In genomic region chr22:26512149-26512793, GRCh38 we compare ENCODE assay signal across 1 cellular context.
TF ChIP-seq lines count a peak whose summit lies in the region.

Gene TFIP11 (minus strand): TSS chr22:26512473. CDS start chr22:26510272, 2,201 bp downstream.

TF ChIP-seq in WTC11, 78 proteins besides CTCF, POLR2A, EP300 and RAD21 (continued from another document and continues in another):
- TF ChIP-seq, protein P1, sequence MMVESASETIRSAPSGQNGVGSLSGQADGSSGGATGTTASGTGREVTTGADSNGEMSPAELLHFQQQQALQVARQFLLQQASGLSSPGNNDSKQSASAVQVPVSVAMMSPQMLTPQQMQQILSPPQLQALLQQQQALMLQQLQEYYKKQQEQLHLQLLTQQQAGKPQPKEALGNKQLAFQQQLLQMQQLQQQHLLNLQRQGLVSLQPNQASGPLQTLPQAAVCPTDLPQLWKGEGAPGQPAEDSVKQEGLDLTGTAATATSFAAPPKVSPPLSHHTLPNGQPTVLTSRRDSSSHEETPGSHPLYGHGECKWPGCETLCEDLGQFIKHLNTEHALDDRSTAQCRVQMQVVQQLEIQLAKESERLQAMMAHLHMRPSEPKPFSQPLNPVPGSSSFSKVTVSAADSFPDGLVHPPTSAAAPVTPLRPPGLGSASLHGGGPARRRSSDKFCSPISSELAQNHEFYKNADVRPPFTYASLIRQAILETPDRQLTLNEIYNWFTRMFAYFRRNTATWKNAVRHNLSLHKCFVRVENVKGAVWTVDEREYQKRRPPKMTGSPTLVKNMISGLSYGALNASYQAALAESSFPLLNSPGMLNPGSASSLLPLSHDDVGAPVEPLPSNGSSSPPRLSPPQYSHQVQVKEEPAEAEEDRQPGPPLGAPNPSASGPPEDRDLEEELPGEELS (CRISPR knock-in tag; IDR thresholded peaks at IDR 0.05): 0 out of 2 replicates have a peak, but pooled peaks have one; percentile 34
- TF ChIP-seq, protein P2, sequence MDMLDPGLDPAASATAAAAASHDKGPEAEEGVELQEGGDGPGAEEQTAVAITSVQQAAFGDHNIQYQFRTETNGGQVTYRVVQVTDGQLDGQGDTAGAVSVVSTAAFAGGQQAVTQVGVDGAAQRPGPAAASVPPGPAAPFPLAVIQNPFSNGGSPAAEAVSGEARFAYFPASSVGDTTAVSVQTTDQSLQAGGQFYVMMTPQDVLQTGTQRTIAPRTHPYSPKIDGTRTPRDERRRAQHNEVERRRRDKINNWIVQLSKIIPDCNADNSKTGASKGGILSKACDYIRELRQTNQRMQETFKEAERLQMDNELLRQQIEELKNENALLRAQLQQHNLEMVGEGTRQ (CRISPR knock-in tag; IDR thresholded peaks at IDR 0.05): peak; percentile 52; the same call in 1 of the 2 replicates
- TF ChIP-seq FOXK1 (CRISPR knock-in tag; IDR thresholded peaks at IDR 0.05) (peak; percentile 98), ZNF416 (CRISPR knock-in tag; IDR thresholded peaks at IDR 0.05) (no peak), PRDM15 (CRISPR knock-in tag; IDR thresholded peaks at IDR 0.05) (no peak), ZNF317 (CRISPR knock-in tag; IDR thresholded peaks at IDR 0.05; ENCODE audit: borderline replicate concordance, low read depth) (no peak), HMGA2 (CRISPR knock-in tag; IDR thresholded peaks at IDR 0.05) (no peak), ZNF396 (CRISPR knock-in tag; IDR thresholded peaks at IDR 0.05; ENCODE audit: borderline replicate concordance) (no peak), NFATC4 (CRISPR knock-in tag; IDR thresholded peaks at IDR 0.05) (no peak), ZNF232 (CRISPR knock-in tag; IDR thresholded peaks at IDR 0.05) (no peak; the same call in 1 of the 2 replicates), SP1 (CRISPR knock-in tag; conservative IDR thresholded peaks at IDR 0.05) (peak; percentile 76), MXD4 (CRISPR knock-in tag; IDR thresholded peaks at IDR 0.05; ENCODE audit: borderline replicate concordance) (no peak), ZNF263 (CRISPR knock-in tag; IDR thresholded peaks at IDR 0.05; ENCODE audit: low read depth) (no peak), ATF1 (CRISPR knock-in tag; IDR thresholded peaks at IDR 0.05) (peak; percentile 53; the same call in 1 of the 2 replicates), ESRRA (CRISPR knock-in tag; IDR thresholded peaks at IDR 0.05; ENCODE audit: borderline replicate concordance) (no peak), CBFB (CRISPR knock-in tag; IDR thresholded peaks at IDR 0.05; ENCODE audit: low read depth) (peak; percentile 84; the same call in 1 of the 2 replicates), SOX15 (CRISPR knock-in tag; IDR thresholded peaks at IDR 0.05) (no peak), RORB (CRISPR knock-in tag; IDR thresholded peaks at IDR 0.05) (no peak), ERG (CRISPR knock-in tag; IDR thresholded peaks at IDR 0.05) (no peak), GABPB1 (CRISPR knock-in tag; IDR thresholded peaks at IDR 0.05) (peak; percentile 91), MLX (CRISPR knock-in tag; IDR thresholded peaks at IDR 0.05) (no peak), GRHL2 (CRISPR knock-in tag; IDR thresholded peaks at IDR 0.05; ENCODE audit: insufficient replicate concordance, severe bottlenecking) (no peak), ZNF281 (CRISPR knock-in tag; IDR thresholded peaks at IDR 0.05) (no peak), ZBTB21 (CRISPR knock-in tag; IDR thresholded peaks at IDR 0.05; ENCODE audit: borderline replicate concordance) (0 out of 2 replicates have a peak, but pooled peaks have one; percentile 34), PRRX2 (CRISPR knock-in tag; IDR thresholded peaks at IDR 0.05) (no peak), SMAD3 (CRISPR knock-in tag; IDR thresholded peaks at IDR 0.05; ENCODE audit: borderline replicate concordance) (no peak), MYBL2 (CRISPR knock-in tag; IDR thresholded peaks at IDR 0.05) (no peak), RELA (CRISPR knock-in tag; IDR thresholded peaks at IDR 0.05; ENCODE audit: borderline replicate concordance) (no peak), IRF2 (CRISPR knock-in tag; IDR thresholded peaks at IDR 0.05; ENCODE audit: borderline replicate concordance, low read depth) (no peak)
- TF ChIP-seq, protein P3, sequence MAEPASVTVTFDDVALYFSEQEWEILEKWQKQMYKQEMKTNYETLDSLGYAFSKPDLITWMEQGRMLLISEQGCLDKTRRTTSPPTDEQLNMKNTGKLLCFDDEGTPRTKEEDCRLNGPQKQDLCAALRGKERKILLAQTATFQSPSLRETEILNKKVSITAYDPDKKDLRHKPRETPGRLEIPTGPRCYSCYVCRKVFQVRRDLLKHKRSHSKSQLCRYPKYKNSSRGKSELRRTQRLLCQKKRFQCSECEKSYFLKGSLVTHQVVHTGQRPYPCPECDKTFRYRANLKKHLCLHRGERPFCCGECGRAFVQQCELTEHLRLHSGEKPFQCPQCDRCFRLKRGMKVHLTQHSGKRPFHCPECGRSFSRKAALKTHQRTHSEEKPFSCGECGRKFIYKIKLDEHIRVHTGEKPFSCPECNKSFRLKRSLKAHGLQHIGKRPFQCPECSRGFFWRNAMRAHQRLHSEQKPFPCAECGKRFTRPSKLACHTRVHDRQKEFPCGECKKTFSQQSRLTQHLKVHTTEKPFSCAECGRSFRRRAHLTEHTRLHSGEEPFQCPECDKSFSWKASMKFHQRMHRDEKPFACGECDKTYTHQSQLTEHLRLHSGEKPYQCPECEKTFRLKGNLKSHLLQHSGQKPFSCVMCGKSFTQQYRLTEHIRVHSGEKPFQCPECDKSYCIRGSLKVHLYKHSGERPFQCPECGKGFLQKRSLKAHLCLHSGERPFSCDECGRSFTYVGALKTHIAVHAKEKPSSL (CRISPR knock-in tag; conservative IDR thresholded peaks at IDR 0.05): no peak
- TF ChIP-seq, protein P4, sequence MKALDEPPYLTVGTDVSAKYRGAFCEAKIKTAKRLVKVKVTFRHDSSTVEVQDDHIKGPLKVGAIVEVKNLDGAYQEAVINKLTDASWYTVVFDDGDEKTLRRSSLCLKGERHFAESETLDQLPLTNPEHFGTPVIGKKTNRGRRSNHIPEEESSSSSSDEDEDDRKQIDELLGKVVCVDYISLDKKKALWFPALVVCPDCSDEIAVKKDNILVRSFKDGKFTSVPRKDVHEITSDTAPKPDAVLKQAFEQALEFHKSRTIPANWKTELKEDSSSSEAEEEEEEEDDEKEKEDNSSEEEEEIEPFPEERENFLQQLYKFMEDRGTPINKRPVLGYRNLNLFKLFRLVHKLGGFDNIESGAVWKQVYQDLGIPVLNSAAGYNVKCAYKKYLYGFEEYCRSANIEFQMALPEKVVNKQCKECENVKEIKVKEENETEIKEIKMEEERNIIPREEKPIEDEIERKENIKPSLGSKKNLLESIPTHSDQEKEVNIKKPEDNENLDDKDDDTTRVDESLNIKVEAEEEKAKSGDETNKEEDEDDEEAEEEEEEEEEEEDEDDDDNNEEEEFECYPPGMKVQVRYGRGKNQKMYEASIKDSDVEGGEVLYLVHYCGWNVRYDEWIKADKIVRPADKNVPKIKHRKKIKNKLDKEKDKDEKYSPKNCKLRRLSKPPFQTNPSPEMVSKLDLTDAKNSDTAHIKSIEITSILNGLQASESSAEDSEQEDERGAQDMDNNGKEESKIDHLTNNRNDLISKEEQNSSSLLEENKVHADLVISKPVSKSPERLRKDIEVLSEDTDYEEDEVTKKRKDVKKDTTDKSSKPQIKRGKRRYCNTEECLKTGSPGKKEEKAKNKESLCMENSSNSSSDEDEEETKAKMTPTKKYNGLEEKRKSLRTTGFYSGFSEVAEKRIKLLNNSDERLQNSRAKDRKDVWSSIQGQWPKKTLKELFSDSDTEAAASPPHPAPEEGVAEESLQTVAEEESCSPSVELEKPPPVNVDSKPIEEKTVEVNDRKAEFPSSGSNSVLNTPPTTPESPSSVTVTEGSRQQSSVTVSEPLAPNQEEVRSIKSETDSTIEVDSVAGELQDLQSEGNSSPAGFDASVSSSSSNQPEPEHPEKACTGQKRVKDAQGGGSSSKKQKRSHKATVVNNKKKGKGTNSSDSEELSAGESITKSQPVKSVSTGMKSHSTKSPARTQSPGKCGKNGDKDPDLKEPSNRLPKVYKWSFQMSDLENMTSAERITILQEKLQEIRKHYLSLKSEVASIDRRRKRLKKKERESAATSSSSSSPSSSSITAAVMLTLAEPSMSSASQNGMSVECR (CRISPR knock-in tag; IDR thresholded peaks at IDR 0.05; ENCODE audit: borderline replicate concordance): peak; percentile 92; the same call in 1 of the 2 replicates
- TF ChIP-seq, protein P5, sequence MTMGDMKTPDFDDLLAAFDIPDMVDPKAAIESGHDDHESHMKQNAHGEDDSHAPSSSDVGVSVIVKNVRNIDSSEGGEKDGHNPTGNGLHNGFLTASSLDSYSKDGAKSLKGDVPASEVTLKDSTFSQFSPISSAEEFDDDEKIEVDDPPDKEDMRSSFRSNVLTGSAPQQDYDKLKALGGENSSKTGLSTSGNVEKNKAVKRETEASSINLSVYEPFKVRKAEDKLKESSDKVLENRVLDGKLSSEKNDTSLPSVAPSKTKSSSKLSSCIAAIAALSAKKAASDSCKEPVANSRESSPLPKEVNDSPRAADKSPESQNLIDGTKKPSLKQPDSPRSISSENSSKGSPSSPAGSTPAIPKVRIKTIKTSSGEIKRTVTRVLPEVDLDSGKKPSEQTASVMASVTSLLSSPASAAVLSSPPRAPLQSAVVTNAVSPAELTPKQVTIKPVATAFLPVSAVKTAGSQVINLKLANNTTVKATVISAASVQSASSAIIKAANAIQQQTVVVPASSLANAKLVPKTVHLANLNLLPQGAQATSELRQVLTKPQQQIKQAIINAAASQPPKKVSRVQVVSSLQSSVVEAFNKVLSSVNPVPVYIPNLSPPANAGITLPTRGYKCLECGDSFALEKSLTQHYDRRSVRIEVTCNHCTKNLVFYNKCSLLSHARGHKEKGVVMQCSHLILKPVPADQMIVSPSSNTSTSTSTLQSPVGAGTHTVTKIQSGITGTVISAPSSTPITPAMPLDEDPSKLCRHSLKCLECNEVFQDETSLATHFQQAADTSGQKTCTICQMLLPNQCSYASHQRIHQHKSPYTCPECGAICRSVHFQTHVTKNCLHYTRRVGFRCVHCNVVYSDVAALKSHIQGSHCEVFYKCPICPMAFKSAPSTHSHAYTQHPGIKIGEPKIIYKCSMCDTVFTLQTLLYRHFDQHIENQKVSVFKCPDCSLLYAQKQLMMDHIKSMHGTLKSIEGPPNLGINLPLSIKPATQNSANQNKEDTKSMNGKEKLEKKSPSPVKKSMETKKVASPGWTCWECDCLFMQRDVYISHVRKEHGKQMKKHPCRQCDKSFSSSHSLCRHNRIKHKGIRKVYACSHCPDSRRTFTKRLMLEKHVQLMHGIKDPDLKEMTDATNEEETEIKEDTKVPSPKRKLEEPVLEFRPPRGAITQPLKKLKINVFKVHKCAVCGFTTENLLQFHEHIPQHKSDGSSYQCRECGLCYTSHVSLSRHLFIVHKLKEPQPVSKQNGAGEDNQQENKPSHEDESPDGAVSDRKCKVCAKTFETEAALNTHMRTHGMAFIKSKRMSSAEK (CRISPR knock-in tag; IDR thresholded peaks at IDR 0.05; ENCODE audit: borderline replicate concordance): no peak
